Comparison of ENCODE assay signal across 7 cellular contexts in the genomic region with DNA sequence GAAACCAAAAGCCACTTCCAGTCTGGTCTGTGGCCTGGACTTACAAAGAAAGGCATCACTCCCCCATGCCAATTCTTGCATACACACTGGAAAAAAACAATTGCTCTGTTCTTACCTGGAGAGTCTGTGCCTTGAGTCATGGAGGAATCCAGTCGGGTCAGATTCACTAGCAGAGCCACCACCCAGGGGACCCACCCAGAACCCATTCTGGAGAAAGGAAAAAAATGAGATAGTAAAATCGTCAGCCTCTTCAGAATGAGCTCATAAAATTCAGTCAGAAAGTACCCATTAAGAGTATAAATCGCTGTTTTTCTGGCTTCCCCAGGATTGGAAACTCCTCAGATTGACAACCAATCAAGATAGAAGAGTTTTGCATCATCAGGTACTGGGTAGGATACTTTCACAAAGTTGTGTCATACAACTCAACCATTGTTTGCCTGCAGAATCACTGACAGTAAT.
DNase-seq lines count a peak whose midpoint lies in the region; ATAC-seq and FAIRE-seq lines count a peak whose summit lies in the region.

A gene (minus strand): TSS at position 257 of the 459 bp plus-strand sequence. CDS start 51 bp downstream, at position 206.

- H3K4me1 Mint-ChIP-seq in stimulated activated effector memory CD8-positive, alpha-beta T cell treated with anti-CD3 and anti-CD28 coated beads, Interleukin-12 subunit alpha, Interleukin-12 subunit beta, amount 100 ng/mL, for 72 hours, result peaks cover 5% of the 10 kb centered on the region

- peak; percentile 54 for DNase-seq in HTR-8/SVneo (ENCODE audit: insufficient read length, low spot score)
- peak; percentile 62 for DNase-seq in epidermal melanocyte (ENCODE audit: insufficient read length, low spot score)
- no peak for DNase-seq in stimulated activated effector memory CD8-positive, alpha-beta T cell treated with anti-CD3 and anti-CD28 coated beads, Interleukin-12 subunit alpha, Interleukin-12 subunit beta, amount 100 ng/mL, for 72 hours (ENCODE audit: low spot score in 2 of 2)
- no peak for DNase-seq in DMS79 (lab: John Stamatoyannopoulos, UW)
- no peak for DNase-seq in NCI-H146 treated with DMSO at 0.1 percent for 48 hours (lab: John Stamatoyannopoulos, UW; ENCODE audit: unreplicated experiment)
- DNase-seq in SHP77 (lab: John Stamatoyannopoulos, UW), result no peak

- no peaks in the 10 kb centered on the region for H3K9me3 Mint-ChIP-seq in stimulated activated effector memory CD8-positive, alpha-beta T cell treated with anti-CD3 and anti-CD28 coated beads, Interleukin-12 subunit alpha, Interleukin-12 subunit beta, amount 100 ng/mL, for 72 hours

- ATAC-seq in GM19035 (IDR thresholded peaks at IDR 0.05; ENCODE audit: unreplicated experiment), result peak; percentile 58
- peak; percentile 79 for ATAC-seq in stimulated activated effector memory CD8-positive, alpha-beta T cell treated with anti-CD3 and anti-CD28 coated beads, Interleukin-12 subunit alpha, Interleukin-12 subunit beta, amount 100 ng/mL, for 72 hours

- H3K36me3 Mint-ChIP-seq in stimulated activated effector memory CD8-positive, alpha-beta T cell treated with anti-CD3 and anti-CD28 coated beads, Interleukin-12 subunit alpha, Interleukin-12 subunit beta, amount 100 ng/mL, for 72 hours, result peaks cover 20% of the 10 kb centered on the region

- H3K27ac Mint-ChIP-seq in stimulated activated effector memory CD8-positive, alpha-beta T cell treated with anti-CD3 and anti-CD28 coated beads, Interleukin-12 subunit alpha, Interleukin-12 subunit beta, amount 100 ng/mL, for 72 hours, result peak within 1 kb of the TSS; percentile 24

- H3K4me3 Mint-ChIP-seq in stimulated activated effector memory CD8-positive, alpha-beta T cell treated with anti-CD3 and anti-CD28 coated beads, Interleukin-12 subunit alpha, Interleukin-12 subunit beta, amount 100 ng/mL, for 72 hours, result no peak within 1 kb of the TSS

- FAIRE-seq in HTR-8/SVneo (lab: Jason Lieb, UNC), result no peak

Comparison
In these comparisons a context has a peak if more than half of its experiments do, and no peak if none do; other contexts are left out.
1. DNase-seq: peak in HTR-8/SVneo (single experiment) and epidermal melanocyte (single experiment); none in stimulated activated effector memory CD8-positive, alpha-beta T cell treated with anti-CD3 and anti-CD28 coated beads, Interleukin-12 subunit alpha, Interleukin-12 subunit beta, amount 100 ng/mL, for 72 hours (0 of 2), DMS79 (single experiment), NCI-H146 treated with DMSO at 0.1 percent for 48 hours (single experiment) and SHP77 (0 of 2).